Comparison of ENCODE assay signal across 22 cellular contexts in genomic region chr21:15365751-15366392, GRCh38.
DNase-seq lines count a peak whose midpoint lies in the region; TF ChIP-seq lines count a peak whose summit lies in the region.
"Had no signal": no experiment of that assay in that cellular context is flagged by ENCODE, and none has a peak within 500 bp of the region (broad histone marks: within the 10 kb centered on the region; RNA-seq: fewer than 3 reads in every experiment).

No MANE protein-coding gene starts in this region.

- 71% methylated on average over 5 of the region's 5 CpGs for WGBS in mammary epithelial cell (ENCODE audit: low coverage, missing lambda C conversion rate)
- WGBS in prostate gland: 89% methylated on average over 5 of the region's 5 CpGs

- CTCF ChIA-PET in mammary epithelial cell (lab: Charles Lee; ENCODE audit: low non-redundant PET) (no interaction called here), GM10248 (lab: Yijun Ruan, JAX) (interaction anchor here (1.2 kb wide), 2 partner anchors 10 to 33 kb away, joined by 3 to 4 read pairs; no protein-coding TSS in a partner anchor)

- TF ChIP-seq CTCF in mammary epithelial cell (conservative IDR thresholded peaks at IDR 0.05 in 1 of 2, IDR thresholded peaks at IDR 0.05 in 1 of 2; ENCODE audit: extremely low read depth in 1 of 2, insufficient read depth in 1 of 2, low read depth in 1 of 2, low read length in 2 of 2): no peak
- no peak for TF ChIP-seq CTCF in breast epithelium (IDR thresholded peaks at IDR 0.05)
- no peak for TF ChIP-seq CTCF in epithelial cell of esophagus (IDR thresholded peaks at IDR 0.05; ENCODE audit: insufficient read depth, low read depth, low read length, missing control alignments)
- no peak for TF ChIP-seq CTCF in GM10248 (IDR thresholded peaks at IDR 0.05; ENCODE audit: control extremely low read depth, extremely low read depth, low read depth, missing control alignments)
- TF ChIP-seq CTCF in prostate gland (IDR thresholded peaks at IDR 0.05): no peak
- TF ChIP-seq CTCF in tibial artery (IDR thresholded peaks at IDR 0.05): no peak

- H3K36me3 ChIP-seq in mammary epithelial cell (ENCODE audit: insufficient read depth, low read length): no peaks in the 10 kb centered on the region
- H3K36me3 ChIP-seq in breast epithelium: no peaks in the 10 kb centered on the region
- H3K36me3 ChIP-seq in prostate gland: no peaks in the 10 kb centered on the region
- H3K36me3 ChIP-seq in tibial artery: no peaks in the 10 kb centered on the region
- H3K36me3 ChIP-seq: SJSA1 had no signal

- H2AFZ ChIP-seq in mammary epithelial cell (ENCODE audit: low read depth, low read length): no peak overlapping the region
- H2AFZ ChIP-seq: GM23248 had no signal

- H3K4me2 ChIP-seq in mammary epithelial cell (ENCODE audit: insufficient read depth, low read depth, low read length): no peak overlapping the region

- DNase-seq in mammary epithelial cell (peak; percentile 30), breast epithelium (ENCODE audit: low spot score in 2 of 2) (no peak), LoVo (ENCODE audit: low spot score) (peak; percentile 7), epithelial cell of esophagus (ENCODE audit: low read depth) (peak; percentile 17), GM10248 (ENCODE audit: extremely low spot score) (no peak), prostate gland (ENCODE audit: low spot score) (no peak), tibial artery (no peak), AG08395 (ENCODE audit: low spot score) (no peak)
- DNase-seq: 8988T, DMS79, GDM1, GM23248, HFFc6, Kasumi-1, MV-4-11, NCI-H1436, NCI-H2081, NCI-H524, SW 1271 had no signal

- in situ Hi-C loops in mammary epithelial cell (cut with MboI; ENCODE audit: low sequenced_read_pairs in 2 of 2): no loop called here

- dilution Hi-C loops in mammary epithelial cell (cut with HindIII; ENCODE audit: low sequenced_read_pairs): no loop called here

- no peaks in the 10 kb centered on the region for H3K79me2 ChIP-seq in mammary epithelial cell (ENCODE audit: insufficient read depth, low read length)

- no peaks in the 10 kb centered on the region for H4K20me1 ChIP-seq in mammary epithelial cell (ENCODE audit: insufficient read depth, low read length)

- TF ChIP-seq POLR2A in breast epithelium (IDR thresholded peaks at IDR 0.05) (no peak), prostate gland (IDR thresholded peaks at IDR 0.05) (no peak)

- BruUV-seq in mammary epithelial cell (replicated peaks; lab: Mats Ljungman, UMichigan): no TSS peak

- H3K9me3 ChIP-seq in mammary epithelial cell (replicated peaks; ENCODE audit: insufficient read depth, low read length): peaks cover 7% of the 10 kb centered on the region
- peaks cover 4 to 8% of the 10 kb centered on the region in 2 donors for H3K9me3 ChIP-seq in breast epithelium
- no peaks in the 10 kb centered on the region for H3K9me3 ChIP-seq in prostate gland
- H3K9me3 ChIP-seq in tibial artery: peaks cover 0 to 11% (median 0%) of the 10 kb centered on the region in 3 donors
- H3K9me3 ChIP-seq: SJSA1 had no signal

- H3K27me3 ChIP-seq in mammary epithelial cell (ENCODE audit: insufficient read depth, low read length): no peaks in the 10 kb centered on the region
- no peaks in the 10 kb centered on the region for H3K27me3 ChIP-seq in breast epithelium
- no peaks in the 10 kb centered on the region for H3K27me3 ChIP-seq in prostate gland (replicated peaks; ENCODE audit: insufficient read depth)
- no peaks in the 10 kb centered on the region for H3K27me3 ChIP-seq in tibial artery
- H3K27me3 ChIP-seq: SJSA1 had no signal

- intact Hi-C loops in mammary epithelial cell (cut with micrococcal nuclease): no loop called here
- intact Hi-C loops in breast epithelium (cut with DNase I; ENCODE audit: low total_unique reads): no loop called here
- intact Hi-C loops in prostate gland (cut with DNase I): no loop called here
- intact Hi-C loops in tibial artery (cut with DNase I; ENCODE audit: low total_unique reads): no loop called here

- H3K4me3 ChIP-seq in mammary epithelial cell (replicated peaks in 1 of 3; ENCODE audit: insufficient read depth in 1 of 3, low read depth in 2 of 3, low read length in 3 of 3) (no peak overlapping the region), breast epithelium (no peak overlapping the region), epithelial cell of esophagus (ENCODE audit: low read length) (no peak overlapping the region), prostate gland (no peak overlapping the region), tibial artery (no peak overlapping the region)
- H3K4me3 ChIP-seq: GM23248, SJSA1 had no signal

- H3K4me1 ChIP-seq in mammary epithelial cell (ENCODE audit: insufficient read depth, low read length) (no peaks in the 10 kb centered on the region), breast epithelium (no peaks in the 10 kb centered on the region), prostate gland (replicated peaks) (no peaks in the 10 kb centered on the region), tibial artery (no peaks in the 10 kb centered on the region)
- H3K4me1 ChIP-seq: SJSA1 had no signal

- H3K27ac ChIP-seq in mammary epithelial cell (ENCODE audit: insufficient read depth, low read depth, low read length) (no peak overlapping the region), breast epithelium (no peak overlapping the region), prostate gland (no peak overlapping the region), tibial artery (no peak overlapping the region)
- H3K27ac ChIP-seq: C4-2B, GM23248, RWPE1, SJSA1 had no signal

- no peak overlapping the region for H3K9ac ChIP-seq in mammary epithelial cell (ENCODE audit: insufficient read depth, low read length)
- H3K9ac ChIP-seq: GM23248 had no signal

- POLR2A ChIA-PET in GM10248 (lab: Yijun Ruan, JAX): no interaction called here

Comparison
In these comparisons a context has a peak if more than half of its experiments do, and no peak if none do; other contexts are left out.
1. DNase-seq: peak in mammary epithelial cell (single experiment), LoVo (single experiment) and epithelial cell of esophagus (single experiment); none in breast epithelium (0 of 2), GM10248 (single experiment), prostate gland (single experiment), tibial artery (0 of 2) and AG08395 (single experiment).